Comparison of ENCODE assay signal across 1 cellular context in genomic region chr19:43739419-43739818, GRCh38.
TF ChIP-seq lines count a peak whose summit lies in the region.

No MANE protein-coding gene starts in this region.

TF ChIP-seq in A549, 52 proteins besides CTCF, POLR2A, EP300 and RAD21:
- TF ChIP-seq BCL3 (IDR thresholded peaks at IDR 0.05): no peak
- no peak for TF ChIP-seq RFX5 (IDR thresholded peaks at IDR 0.05)
- TF ChIP-seq PHF8 (IDR thresholded peaks at IDR 0.05; ENCODE audit: borderline replicate concordance, low read depth): no peak
- no peak for TF ChIP-seq ZSCAN20 (CRISPR knock-in tag; IDR thresholded peaks at IDR 0.05)
- TF ChIP-seq MAX (IDR thresholded peaks at IDR 0.05): no peak
- no peak for TF ChIP-seq FOSL2 (IDR thresholded peaks at IDR 0.05)
- no peak for TF ChIP-seq FOSL2 (CRISPR knock-in tag; IDR thresholded peaks at IDR 0.05)
- no peak for TF ChIP-seq HOXB13 (CRISPR knock-in tag; IDR thresholded peaks at IDR 0.05; ENCODE audit: low read depth)
- TF ChIP-seq ATOH8 (CRISPR knock-in tag; IDR thresholded peaks at IDR 0.05; ENCODE audit: low read depth): no peak
- no peak for TF ChIP-seq KDM5A (IDR thresholded peaks at IDR 0.05)
- no peak for TF ChIP-seq NFE2L2 (conservative IDR thresholded peaks at IDR 0.05; ENCODE audit: low read length)
- TF ChIP-seq ESRRA (IDR thresholded peaks at IDR 0.05; ENCODE audit: borderline replicate concordance, low read length): no peak
TF ChIP-seq in A549: peak in this region for 0.
